In the genomic region with DNA sequence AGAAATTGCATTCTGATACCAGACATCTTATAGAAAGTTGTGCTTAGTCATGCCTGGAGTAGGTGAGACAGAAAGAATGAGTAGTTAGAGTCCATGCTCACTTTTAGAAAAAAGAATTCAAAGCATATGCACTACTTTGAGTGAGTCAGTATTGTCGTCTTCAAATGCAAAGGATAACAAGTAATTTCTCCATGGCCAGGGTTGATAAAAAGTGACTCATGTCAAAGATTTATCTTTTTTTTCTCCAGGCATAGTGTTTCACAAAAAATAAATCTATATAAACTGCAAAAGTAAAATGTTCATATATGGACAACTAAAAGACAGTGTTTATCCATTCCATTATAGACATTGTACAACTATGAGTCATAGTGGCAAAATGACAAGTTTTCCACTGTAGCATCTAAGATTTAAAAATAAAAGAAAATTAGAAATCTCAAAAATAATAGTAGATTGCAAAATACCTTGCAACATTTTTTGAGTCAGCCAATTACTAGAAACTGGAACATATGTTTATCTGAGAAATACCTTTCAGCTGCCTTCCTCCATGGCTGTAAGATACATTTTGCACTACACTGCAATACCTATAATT, we compare ENCODE assay signal across 14 cellular contexts.
A peak's percentile ranks its signal among the peaks of the same experiment; 100 is the strongest.
DNase-seq lines count a peak whose midpoint lies in the region; ATAC-seq and TF ChIP-seq lines count a peak whose summit lies in the region.
"Had no signal": no experiment of that assay in that cellular context is flagged by ENCODE, and none has a peak within 500 bp of the region (broad histone marks: within the 10 kb centered on the region; RNA-seq: fewer than 3 reads in every experiment).

No MANE protein-coding gene starts in this region.

- intact Hi-C loops in Panc1 (cut with micrococcal nuclease; ENCODE audit: unreplicated experiment): no loop called here
- intact Hi-C loops in sciatic nerve (cut with DNase I): no loop called here
- intact Hi-C loops in OCI-LY7 (cut with micrococcal nuclease; ENCODE audit: unreplicated experiment): no loop called here

- no peak overlapping the region for H3K4me3 ChIP-seq in Panc1 (ENCODE audit: low read depth in 2 of 2, low read length in 2 of 2)
- H3K4me3 ChIP-seq in OCI-LY7 (ENCODE audit: low read depth, low read length, poor library complexity, severe bottlenecking): no peak overlapping the region
- H3K4me3 ChIP-seq: psoas muscle, stomach had no signal

- no peaks in the 10 kb centered on the region for H3K9me3 Mint-ChIP-seq in osteocyte (ENCODE audit: unreplicated experiment)

- H3K27me3 ChIP-seq in Panc1 (ENCODE audit: control insufficient read depth, insufficient read depth, low read length): no peaks in the 10 kb centered on the region
- H3K27me3 ChIP-seq: stomach had no signal

- peaks cover 25% of the 10 kb centered on the region for H3K4me1 Mint-ChIP-seq in osteocyte (ENCODE audit: unreplicated experiment)

- H3K36me3 Mint-ChIP-seq in osteocyte (ENCODE audit: unreplicated experiment): no peaks in the 10 kb centered on the region

- H3K36me3 ChIP-seq in Panc1 (ENCODE audit: control insufficient read depth, insufficient read depth, low read length) (no peaks in the 10 kb centered on the region), OCI-LY7 (ENCODE audit: insufficient read depth, low read length) (no peaks in the 10 kb centered on the region)
- H3K36me3 ChIP-seq: stomach had no signal

- H2AFZ ChIP-seq in OCI-LY7 (ENCODE audit: low read length): no peak overlapping the region

- H3K27ac ChIP-seq in Panc1 (ENCODE audit: low read length) (peak overlapping the region; percentile 70; the same call in 1 of the 2 replicates), epithelial cell of prostate (peak overlapping the region; percentile 28), OCI-LY7 (ENCODE audit: low read depth, low read length, poor library complexity, severe bottlenecking) (no peak overlapping the region)
- H3K27ac ChIP-seq: psoas muscle, stomach had no signal

- H3K4me1 ChIP-seq in Panc1 (ENCODE audit: control insufficient read depth, insufficient read depth, low read length) (peaks cover 4% of the 10 kb centered on the region; the same call in 1 of the 2 replicates), OCI-LY7 (ENCODE audit: insufficient read depth, low read length, poor library complexity, severe bottlenecking) (no peaks in the 10 kb centered on the region)
- H3K4me1 ChIP-seq: psoas muscle, stomach had no signal

- H3K9me3 ChIP-seq in Panc1 (ENCODE audit: control insufficient read depth, insufficient read depth, low read depth, low read length): no peaks in the 10 kb centered on the region
- H3K9me3 ChIP-seq in OCI-LY7 (ENCODE audit: low read length): no peaks in the 10 kb centered on the region
- H3K9me3 ChIP-seq: psoas muscle, stomach had no signal

- CTCF ChIA-PET in Panc1 (lab: Charles Lee): no interaction called here
- CTCF ChIA-PET in OCI-LY7 (lab: Charles Lee; ENCODE audit: unreplicated experiment): no interaction called here

- H3K27me3 Mint-ChIP-seq in osteocyte (ENCODE audit: unreplicated experiment): no peaks in the 10 kb centered on the region

- H3K4me2 ChIP-seq in OCI-LY7 (ENCODE audit: low read length): no peak overlapping the region

- in situ Hi-C loops in Panc1 (cut with HindIII; ENCODE audit: low pct_unique_long_range_greater_than_20kb, low sequenced_read_pairs): no loop called here

- TF ChIP-seq CTCF in Panc1 (IDR thresholded peaks at IDR 0.05) (no peak), osteocyte (IDR thresholded peaks at IDR 0.05) (no peak), OCI-LY7 (conservative IDR thresholded peaks at IDR 0.05; ENCODE audit: low read length) (no peak)

- ATAC-seq in Panc1 (no peak), sciatic nerve (no peak), HG03565 (IDR thresholded peaks at IDR 0.05; ENCODE audit: unreplicated experiment) (no peak)
- ATAC-seq: psoas muscle, WTC11 had no signal

- H3K9me2 ChIP-seq in OCI-LY7 (ENCODE audit: insufficient read depth, low read length): no peaks in the 10 kb centered on the region

- H4K20me1 ChIP-seq in OCI-LY7 (ENCODE audit: insufficient read depth, low read length): no peaks in the 10 kb centered on the region; the same call in 1 of the 2 replicates

- BruUV-seq in Panc1 (replicated peaks; lab: Mats Ljungman, UMichigan): no TSS peak
- BruUV-seq in OCI-LY7 (replicated peaks; lab: Mats Ljungman, UMichigan): no TSS peak

- H3K27ac Mint-ChIP-seq in osteocyte (ENCODE audit: unreplicated experiment): peak overlapping the region; percentile 88
- H3K27ac Mint-ChIP-seq: WTC11 had no signal

- peak; percentile 87 for DNase-seq in EL
- no peak for DNase-seq in Panc1 (ENCODE audit: low read depth, low spot score)
- peak; percentile 56 for DNase-seq in epithelial cell of prostate (ENCODE audit: low read depth, low spot score)
- DNase-seq in osteocyte (ENCODE audit: extremely low spot score, unreplicated experiment): no peak
- no peak for DNase-seq in COLO668 (lab: John Stamatoyannopoulos, UW; ENCODE audit: unreplicated experiment)
- no peak for DNase-seq in sciatic nerve (ENCODE audit: low spot score)
- DNase-seq in OCI-LY7 (ENCODE audit: low spot score): no peak
- DNase-seq: effector memory CD4-positive, alpha-beta T cell; NCI-H1048; NCI-H524 treated with DMSO at 0.1 percent for 48 hours; psoas muscle; stomach had no signal

- no peaks in the 10 kb centered on the region for H3K79me2 ChIP-seq in OCI-LY7 (ENCODE audit: insufficient read depth, low read depth, low read length)

- no peak overlapping the region for H3K4me3 Mint-ChIP-seq in osteocyte (ENCODE audit: unreplicated experiment)
- H3K4me3 Mint-ChIP-seq: WTC11 had no signal

- POLR2A ChIA-PET in Panc1 (lab: Charles Lee): no interaction called here
- POLR2A ChIA-PET in OCI-LY7 (lab: Charles Lee): no interaction called here

Comparison
In these comparisons a context has a peak if more than half of its experiments do, and no peak if none do; other contexts are left out.
1. DNase-seq: peak in EL (single experiment) and epithelial cell of prostate (single experiment); none in Panc1 (single experiment), osteocyte (single experiment), COLO668 (single experiment), sciatic nerve (single experiment) and OCI-LY7 (single experiment).